18 cellular contexts compared by ENCODE assay signal in the genomic region with DNA sequence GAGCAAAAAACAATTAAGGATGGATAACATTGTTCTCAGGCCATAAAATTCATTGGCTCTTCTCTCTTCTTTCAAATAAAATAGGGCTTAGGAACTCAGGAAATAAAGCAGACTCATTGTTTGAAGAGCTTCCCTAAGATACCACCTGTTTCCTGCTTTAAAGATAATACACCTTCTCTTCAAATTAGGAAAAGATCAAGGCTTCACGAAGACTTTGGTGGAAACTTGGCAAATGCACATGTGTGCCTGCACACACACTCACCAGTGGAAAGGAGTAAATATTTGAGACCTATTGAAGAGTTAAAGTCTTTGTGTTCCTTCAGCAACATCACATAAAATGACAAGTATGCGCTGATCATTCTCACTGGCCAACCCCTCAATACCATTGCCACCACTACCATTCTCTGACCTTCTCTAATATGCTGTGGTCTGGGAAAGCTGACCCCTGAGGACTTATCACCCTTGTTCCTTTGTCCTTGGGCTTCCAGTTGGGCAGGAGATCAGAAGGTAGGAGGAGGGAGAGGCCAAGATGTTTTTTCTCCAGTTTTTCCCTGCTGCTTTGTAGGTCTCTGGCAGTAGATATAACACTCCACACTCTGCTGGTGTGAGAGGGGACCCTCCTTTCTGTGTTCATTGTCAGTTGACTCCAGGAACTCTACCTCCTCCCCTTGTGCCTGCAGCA.
"Had no signal": no experiment of that assay in that cellular context is flagged by ENCODE, and none has a peak within 500 bp of the region (broad histone marks: within the 10 kb centered on the region; RNA-seq: fewer than 3 reads in every experiment).

No MANE protein-coding gene starts in this region.

- H3K36me3 ChIP-seq: cardiac muscle cell, left lung, right atrium auricular region, tibial artery had no signal

- FAIRE-seq: frontal cortex, urothelium cell line had no signal

- H3K27ac ChIP-seq: cardiac muscle cell, dorsolateral prefrontal cortex, left lung, right atrium auricular region, tibial artery had no signal

- H3K27me3 ChIP-seq: cardiac muscle cell, dorsolateral prefrontal cortex, left lung, right atrium auricular region, tibial artery had no signal

- DNase-seq: activated B cell treated with CpG ODN at 0.5 μM for 24 hours; activated CD4-positive, alpha-beta memory T cell treated with anti-CD3 and anti-CD28 coated beads for 36 hours; activated CD4-positive, alpha-beta T cell treated with anti-CD3 and anti-CD28 coated beads for 4 hours; activated T-cell treated with anti-CD3 and anti-CD28 coated beads for 4 hours; amniotic stem cell; dorsolateral prefrontal cortex; head of caudate nucleus; left lung; mammary epithelial cell; occipital lobe; stimulated activated CD4-positive, alpha-beta T cell treated with anti-CD3 and anti-CD28 coated beads, Interleukin-2, amount 100 ng/mL, for 24 hours; stimulated activated naive CD4-positive, alpha-beta T cell treated with Interleukin-2 at 50 U/mL for 16 hours; substantia nigra; tibial artery had no signal

- H3K4me3 ChIP-seq: cardiac muscle cell, dorsolateral prefrontal cortex, left lung, right atrium auricular region, tibial artery had no signal

- H3K4me1 ChIP-seq: left lung, right atrium auricular region had no signal

- H3K9me3 ChIP-seq: left lung, right atrium auricular region, tibial artery had no signal
